29 cellular contexts compared by ENCODE assay signal in genomic region chr10:82267960-82268359, GRCh38.
DNase-seq lines count a peak whose midpoint lies in the region; ATAC-seq, FAIRE-seq and TF ChIP-seq lines count a peak whose summit lies in the region.
"Had no signal": no experiment of that assay in that cellular context is flagged by ENCODE, and none has a peak within 500 bp of the region (broad histone marks: within the 10 kb centered on the region; RNA-seq: fewer than 3 reads in every experiment).

No MANE protein-coding gene starts in this region.

- WGBS in mammary epithelial cell (ENCODE audit: low coverage, missing lambda C conversion rate) = 97% methylated on average over 2 of the region's 2 CpGs
- WGBS in body of pancreas, 2 donors = 66 to 71% methylated on average over 2 of the region's 2 CpGs

- no TSS peak for BruUV-seq in mammary epithelial cell (replicated peaks; lab: Mats Ljungman, UMichigan)

- H3K4me3 ChIP-seq in GM12865 (ENCODE audit: low read depth, low read length) (no peak overlapping the region), mammary epithelial cell (replicated peaks in 1 of 3; ENCODE audit: insufficient read depth in 1 of 3, low read depth in 2 of 3, low read length in 3 of 3) (no peak overlapping the region), body of pancreas (no peak overlapping the region)
- H3K4me3 ChIP-seq: PC-9, SJSA1 had no signal

- H3K4me2 ChIP-seq in mammary epithelial cell (ENCODE audit: insufficient read depth, low read depth, low read length) = peak overlapping the region; percentile 46
- H3K4me2 ChIP-seq: PC-9 had no signal

- H3K79me2 ChIP-seq in mammary epithelial cell (ENCODE audit: insufficient read depth, low read length) = no peaks in the 10 kb centered on the region

- H3K27me3 ChIP-seq in mammary epithelial cell (ENCODE audit: insufficient read depth, low read length) (no peaks in the 10 kb centered on the region), body of pancreas (no peaks in the 10 kb centered on the region)
- H3K27me3 ChIP-seq: SJSA1 had no signal

- H3K36me3 ChIP-seq in mammary epithelial cell (ENCODE audit: insufficient read depth, low read length) (no peaks in the 10 kb centered on the region), body of pancreas (replicated peaks in 1 of 2; ENCODE audit: insufficient read depth in 1 of 2, low read depth in 2 of 2) (no peaks in the 10 kb centered on the region)
- H3K36me3 ChIP-seq: SJSA1 had no signal

- CTCF ChIA-PET in mammary epithelial cell (lab: Charles Lee; ENCODE audit: low non-redundant PET) = interaction anchor here (0.6 kb wide), 1 partner anchor 47 kb away, joined by 6 read pairs; no protein-coding TSS in a partner anchor

- H3K27ac ChIP-seq in mammary epithelial cell (ENCODE audit: insufficient read depth, low read depth, low read length) (peak overlapping the region; percentile 71), body of pancreas (no peak overlapping the region)
- H3K27ac ChIP-seq: PC-9, SJSA1 had no signal

- no peak for FAIRE-seq in frontal cortex (lab: Jason Lieb, UNC)
- FAIRE-seq: A204.1, GM19239, H1 had no signal

- intact Hi-C loops in mammary epithelial cell (cut with micrococcal nuclease) (loop anchor here (1.0 kb wide), 1 partner anchor 20 kb away; no protein-coding TSS in a partner anchor), body of pancreas (cut with DNase I) (no loop called here)

- TF ChIP-seq CTCF in GM12865 (IDR thresholded peaks at IDR 0.05; ENCODE audit: insufficient read depth, low read depth, low read length, missing control alignments) (no peak), mammary epithelial cell (conservative IDR thresholded peaks at IDR 0.05 in 1 of 2, IDR thresholded peaks at IDR 0.05 in 1 of 2; ENCODE audit: extremely low read depth in 1 of 2, insufficient read depth in 1 of 2, low read depth in 1 of 2, low read length in 2 of 2) (no peak), body of pancreas (IDR thresholded peaks at IDR 0.05) (no peak)

- H3K4me1 ChIP-seq in mammary epithelial cell (ENCODE audit: insufficient read depth, low read length) (peaks cover 33% of the 10 kb centered on the region), body of pancreas (no peaks in the 10 kb centered on the region)
- H3K4me1 ChIP-seq: SJSA1 had no signal

- ATAC-seq in HG02852 (IDR thresholded peaks at IDR 0.05; ENCODE audit: unreplicated experiment) = peak; percentile 53
- ATAC-seq in body of pancreas = no peak
- ATAC-seq: Right ventricle myocardium inferior had no signal

- DNase-seq in GM12865 (ENCODE audit: low read depth) (peak; percentile 7), NAMALWA (ENCODE audit: low spot score) (peak; percentile 3), mammary epithelial cell (no peak), frontal cortex (ENCODE audit: low spot score in 2 of 2) (no peak), body of pancreas (no peak), AML-193 (lab: John Stamatoyannopoulos, UW) (no peak), globus pallidus (ENCODE audit: low spot score) (no peak)
- DNase-seq: CD8-positive, alpha-beta memory T cell; DMS 273 treated with DMSO at 0.1 percent for 48 hours; DMS79; EL; GDM1; HCEC 1CT; KBM-7; NCI-H1092; NCI-H1436; NCI-H187; NCI-H2081 treated with DMSO at 0.1 percent for 48 hours; NCI-H2171; NCI-H226; NCI-H510A; NCI-H69; PC-9 had no signal

- in situ Hi-C loops in mammary epithelial cell (cut with MboI; ENCODE audit: low sequenced_read_pairs in 2 of 2) = no loop called here

- dilution Hi-C loops in mammary epithelial cell (cut with HindIII; ENCODE audit: low sequenced_read_pairs) = no loop called here

- H4K20me1 ChIP-seq in mammary epithelial cell (ENCODE audit: insufficient read depth, low read length) = no peaks in the 10 kb centered on the region

- H3K9me3 ChIP-seq in mammary epithelial cell (replicated peaks; ENCODE audit: insufficient read depth, low read length) (no peaks in the 10 kb centered on the region), body of pancreas (no peaks in the 10 kb centered on the region)

- no peak overlapping the region for H3K9ac ChIP-seq in mammary epithelial cell (ENCODE audit: insufficient read depth, low read length)

- TF ChIP-seq POLR2A in body of pancreas (IDR thresholded peaks at IDR 0.05) = no peak

- H2AFZ ChIP-seq in mammary epithelial cell (ENCODE audit: low read depth, low read length) = peak overlapping the region; percentile 69
- H2AFZ ChIP-seq: PC-9 had no signal

Comparison
In these comparisons a context has a peak if more than half of its experiments do, and no peak if none do; other contexts are left out.
1. DNase-seq: peak in GM12865 (single experiment) and NAMALWA (single experiment); none in mammary epithelial cell (single experiment), frontal cortex (0 of 2), body of pancreas (0 of 4), AML-193 (0 of 2) and globus pallidus (single experiment).